18 cellular contexts compared by ENCODE assay signal in genomic region chr2:218970916-218971315, GRCh38. TPM values are rescaled to one million over a fixed set of nuclear protein-coding genes. Genes with fewer than 3 reads are reported as not detected.
A peak's percentile ranks its signal among the peaks of the same experiment; 100 is the strongest.
DNase-seq lines count a peak whose midpoint lies in the region; ATAC-seq and TF ChIP-seq lines count a peak whose summit lies in the region.
"Had no signal": no experiment of that assay in that cellular context is flagged by ENCODE, and none has a peak within 500 bp of the region (broad histone marks: within the 10 kb centered on the region; RNA-seq: fewer than 3 reads in every experiment).

No MANE protein-coding gene starts in this region.

- TF ChIP-seq CTCF in heart right ventricle (IDR thresholded peaks at IDR 0.05): no peak
- no peak for TF ChIP-seq CTCF in progenitor cell of endocrine pancreas (IDR thresholded peaks at IDR 0.05; ENCODE audit: unreplicated experiment)

- no peaks in the 10 kb centered on the region for H3K4me1 Mint-ChIP-seq in progenitor cell of endocrine pancreas (ENCODE audit: low read depth)
- H3K4me1 Mint-ChIP-seq: CD8-positive, alpha-beta memory T cell had no signal

- H3K14ac ChIP-seq in trophoblast cell (ENCODE audit: low read length): no peak overlapping the region

- no peaks in the 10 kb centered on the region for H3K36me3 Mint-ChIP-seq in progenitor cell of endocrine pancreas (ENCODE audit: insufficient read depth)
- H3K36me3 Mint-ChIP-seq: CD8-positive, alpha-beta memory T cell had no signal

- no peak overlapping the region for H3K27ac Mint-ChIP-seq in progenitor cell of endocrine pancreas
- H3K27ac Mint-ChIP-seq: CD8-positive, alpha-beta memory T cell; HFFc6 had no signal

- H4K8ac ChIP-seq in trophoblast cell (ENCODE audit: low read depth, low read length): no peak overlapping the region

- ATAC-seq in heart right ventricle (peak; percentile 49 to 92 (median 69)), HG03095 (IDR thresholded peaks at IDR 0.05; ENCODE audit: unreplicated experiment) (no peak)

- no peak overlapping the region for H2BK5ac ChIP-seq in trophoblast cell (ENCODE audit: low read depth, low read length, poor library complexity)

- H2AK5ac ChIP-seq in trophoblast cell (ENCODE audit: low read length): no peak overlapping the region

- H3K27me3 ChIP-seq in heart right ventricle (peaks cover 0 to 65% (median 50%) of the 10 kb centered on the region in 7 donors), trophoblast cell (ENCODE audit: insufficient read depth, low read length) (peaks cover 10% of the 10 kb centered on the region)

- H4K12ac ChIP-seq in trophoblast cell (ENCODE audit: low read depth, low read length): no peak overlapping the region

- H3K4me3 ChIP-seq in heart right ventricle (no peak overlapping the region), trophoblast cell (ENCODE audit: low read depth, low read length) (peak overlapping the region; percentile 52)
- H3K4me3 ChIP-seq: BLaER1 had no signal

- H3K27ac ChIP-seq in heart right ventricle (peak overlapping the region in 1 of 10 donors; percentile 33), trophoblast cell (ENCODE audit: low read depth, low read length) (no peak overlapping the region)
- H3K27ac ChIP-seq: 22Rv1, BLaER1 had no signal

- H3K4ac ChIP-seq in trophoblast cell (ENCODE audit: low read depth, low read length): no peak overlapping the region

- no peak overlapping the region for H4K91ac ChIP-seq in trophoblast cell (ENCODE audit: low read depth, low read length)

- no peak overlapping the region for H2BK12ac ChIP-seq in trophoblast cell (ENCODE audit: low read length)

- H2BK120ac ChIP-seq in trophoblast cell (ENCODE audit: insufficient read depth, low read length, poor library complexity): no peak overlapping the region

- no peak overlapping the region for H3K23ac ChIP-seq in trophoblast cell (ENCODE audit: low read length)

- H3K9me3 Mint-ChIP-seq in progenitor cell of endocrine pancreas (ENCODE audit: low read depth): no peaks in the 10 kb centered on the region
- H3K9me3 Mint-ChIP-seq: CD8-positive, alpha-beta memory T cell; HFFc6 had no signal

- WGBS in heart right ventricle, 2 donors: 23% methylated on average over 1 of the region's 1 CpG
- WGBS in trophoblast cell (ENCODE audit: extremely low coverage, insufficient coverage, insufficient read length): no CpG with 5 or more reads among the region's 1 CpG

- no peak overlapping the region for H2AFZ ChIP-seq in trophoblast cell (ENCODE audit: insufficient read depth, low read length, poor library complexity)

- DNase-seq in activated CD8-positive, alpha-beta memory T cell treated with anti-CD3 and anti-CD28 coated beads, Interleukin-2, amount 50 U/mL, for 48 hours: peak; percentile 33
- no peak for DNase-seq in activated CD8-positive, alpha-beta memory T cell treated with anti-CD3 and anti-CD28 coated beads for 24 hours
- DNase-seq in heart right ventricle (no peak), cardiac septum (ENCODE audit: low spot score) (no peak), trophoblast cell (no peak), progenitor cell of endocrine pancreas (ENCODE audit: low spot score, unreplicated experiment) (no peak)
- DNase-seq in stimulated activated CD4-positive, alpha-beta T cell treated with anti-CD3 and anti-CD28 coated beads, Interleukin-2, amount 100 ng/mL, for 24 hours: no peak
- DNase-seq: AML-193; CD8-positive, alpha-beta memory T cell; DND-41; GDM1; HCEC 1CT; HFFc6 had no signal

- H3K4me1 ChIP-seq in heart right ventricle: peaks cover 0 to 4% (median 0%) of the 10 kb centered on the region in 9 donors
- H3K4me1 ChIP-seq in trophoblast cell (ENCODE audit: control insufficient read depth in 1 of 2, insufficient read depth in 2 of 2, low read length in 2 of 2): no peaks in the 10 kb centered on the region
- H3K4me1 ChIP-seq: BLaER1, Caco-2 had no signal

- H3K4me3 Mint-ChIP-seq in progenitor cell of endocrine pancreas (ENCODE audit: low read depth): no peak overlapping the region
- H3K4me3 Mint-ChIP-seq: CD8-positive, alpha-beta memory T cell; HFFc6 had no signal

- H3K18ac ChIP-seq in trophoblast cell (ENCODE audit: low read length): no peak overlapping the region

- no peaks in the 10 kb centered on the region for H3K79me1 ChIP-seq in trophoblast cell (ENCODE audit: low read length)

- H3K9me3 ChIP-seq in heart right ventricle (peaks cover 0 to 6% (median 0%) of the 10 kb centered on the region in 11 donors), trophoblast cell (ENCODE audit: insufficient read depth, low read depth, low read length) (peaks cover 2% of the 10 kb centered on the region)
- H3K9me3 ChIP-seq: BLaER1, Caco-2 had no signal

- H3K27me3 Mint-ChIP-seq in progenitor cell of endocrine pancreas: peaks cover 78% of the 10 kb centered on the region

- H3K79me2 ChIP-seq in trophoblast cell (ENCODE audit: control insufficient read depth, insufficient read depth, low read length, poor library complexity): no peaks in the 10 kb centered on the region

- H3K36me3 ChIP-seq in heart right ventricle (no peaks in the 10 kb centered on the region), trophoblast cell (ENCODE audit: control insufficient read depth in 1 of 2, insufficient read depth in 2 of 2, low read length in 2 of 2) (no peaks in the 10 kb centered on the region)
- H3K36me3 ChIP-seq: BLaER1 had no signal

- H3K9ac ChIP-seq in trophoblast cell (ENCODE audit: low read length): peak overlapping the region; percentile 78
- H3K9ac ChIP-seq: BLaER1 had no signal

- intact Hi-C loops in heart right ventricle (cut with DNase I) (no loop called here), cardiac septum (cut with DNase I) (no loop called here)

- H3K4me2 ChIP-seq in trophoblast cell (ENCODE audit: low read length): no peak overlapping the region
- H3K4me2 ChIP-seq: BLaER1 had no signal

RNA-seq across cellular contexts. Expression of gene CDK5R2, which starts 11.4 kb away (rescaled TPM):
- total RNA-seq in heart right ventricle: under 1 TPM in 1 of 10 donors, not detected in 9; 0.09 TPM
- not detected for polyA plus RNA-seq in heart right ventricle
- total RNA-seq in cardiac septum: not detected
- 0.16 and 0.18 TPM in 2 replicates for polyA plus RNA-seq in trophoblast cell (2013)
- total RNA-seq in progenitor cell of endocrine pancreas: 5.1 and 6.2 TPM in 2 replicates
- total RNA-seq: CD8-positive, alpha-beta memory T cell had no signal
- polyA plus RNA-seq: CD8-positive, alpha-beta memory T cell had no signal

RNA-seq across cellular contexts. Expression of gene FEV, which starts 14.1 kb away (rescaled TPM):
- not detected for total RNA-seq in heart right ventricle
- polyA plus RNA-seq in heart right ventricle: not detected
- total RNA-seq in cardiac septum: not detected
- polyA plus RNA-seq in trophoblast cell (2013): 0.07 and 0.21 TPM in 2 replicates
- 13.5 and 15.6 TPM in 2 replicates for total RNA-seq in progenitor cell of endocrine pancreas
- total RNA-seq: Caco-2; CD8-positive, alpha-beta memory T cell; H4; HFFc6 had no signal
- polyA plus RNA-seq: CD8-positive, alpha-beta memory T cell had no signal

RNA-seq across cellular contexts. Expression of gene CRYBA2, which starts 22.3 kb away (rescaled TPM):
- total RNA-seq in heart right ventricle (not detected), cardiac septum (not detected), progenitor cell of endocrine pancreas (24.4 and 30.1 TPM in 2 replicates)
- polyA plus RNA-seq in heart right ventricle: not detected
- polyA plus RNA-seq in trophoblast cell (2013): 0.15 and 0.21 TPM in 2 replicates
- total RNA-seq: CD8-positive, alpha-beta memory T cell; H4; HFFc6 had no signal
- polyA plus RNA-seq: CD8-positive, alpha-beta memory T cell had no signal

Comparison
In these comparisons a context has a peak if more than half of its experiments do, and no peak if none do; other contexts are left out.
1. RNA of gene FEV, which starts 14.1 kb away (total RNA-seq): 13.5 to 15.6 TPM in progenitor cell of endocrine pancreas; not detected in heart right ventricle and not detected in cardiac septum (single experiment); every median in the first group is over 10 times any median in the second.
2. RNA of gene CRYBA2, which starts 22.3 kb away (total RNA-seq): 24.4 to 30.1 TPM in progenitor cell of endocrine pancreas; not detected in heart right ventricle and not detected in cardiac septum (single experiment); every median in the first group is over 10 times any median in the second.